Comparison of ENCODE assay signal across 13 cellular contexts in the genomic region with DNA sequence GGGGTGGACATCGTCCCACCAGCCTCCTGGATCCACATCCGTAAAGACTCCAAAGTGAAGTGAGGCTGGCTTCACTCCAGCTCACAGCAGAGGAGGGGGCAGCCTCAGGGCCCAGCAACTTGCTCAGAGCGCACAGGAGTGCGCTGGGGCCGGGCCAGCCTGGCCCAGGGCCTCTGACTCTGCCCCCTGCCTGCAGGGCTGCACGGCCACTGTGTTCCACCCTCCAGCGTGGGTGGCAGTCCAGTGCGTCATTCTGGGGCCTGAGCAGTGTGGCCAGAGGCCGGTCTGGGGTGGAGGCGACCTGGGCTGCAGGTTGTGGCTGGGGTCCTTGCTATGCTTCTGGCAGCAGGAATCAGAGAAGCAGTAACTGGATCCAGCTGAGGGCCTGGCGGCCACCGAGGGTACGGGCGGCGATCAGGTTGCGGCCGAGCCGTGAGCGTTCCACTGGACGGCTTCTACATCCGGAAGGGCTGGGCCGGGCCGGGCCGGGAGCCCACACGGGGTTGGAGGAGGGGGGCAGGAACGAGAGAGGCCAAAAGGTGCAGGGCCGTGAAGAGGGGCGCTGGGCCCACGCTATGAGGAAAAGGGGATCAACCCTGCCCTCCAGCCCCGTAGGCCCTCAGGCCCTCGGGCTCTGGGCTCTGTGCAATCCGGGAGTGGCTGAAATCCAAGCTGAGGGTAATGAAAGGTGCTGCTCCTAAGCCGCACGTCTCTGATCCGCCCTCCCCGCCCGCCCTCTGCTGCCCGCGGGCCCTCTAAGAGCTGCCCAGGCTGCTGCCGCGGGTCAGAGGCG. TPM values are rescaled to one million over a fixed set of nuclear protein-coding genes. Genes with fewer than 3 reads are reported as not detected.
A peak's percentile ranks its signal among the peaks of the same experiment; 100 is the strongest.
DNase-seq lines count a peak whose midpoint lies in the region; ATAC-seq and TF ChIP-seq lines count a peak whose summit lies in the region.
"Had no signal": no experiment of that assay in that cellular context is flagged by ENCODE, and none has a peak within 500 bp of the region (broad histone marks: within the 10 kb centered on the region; RNA-seq: fewer than 3 reads in every experiment).

A gene with protein sequence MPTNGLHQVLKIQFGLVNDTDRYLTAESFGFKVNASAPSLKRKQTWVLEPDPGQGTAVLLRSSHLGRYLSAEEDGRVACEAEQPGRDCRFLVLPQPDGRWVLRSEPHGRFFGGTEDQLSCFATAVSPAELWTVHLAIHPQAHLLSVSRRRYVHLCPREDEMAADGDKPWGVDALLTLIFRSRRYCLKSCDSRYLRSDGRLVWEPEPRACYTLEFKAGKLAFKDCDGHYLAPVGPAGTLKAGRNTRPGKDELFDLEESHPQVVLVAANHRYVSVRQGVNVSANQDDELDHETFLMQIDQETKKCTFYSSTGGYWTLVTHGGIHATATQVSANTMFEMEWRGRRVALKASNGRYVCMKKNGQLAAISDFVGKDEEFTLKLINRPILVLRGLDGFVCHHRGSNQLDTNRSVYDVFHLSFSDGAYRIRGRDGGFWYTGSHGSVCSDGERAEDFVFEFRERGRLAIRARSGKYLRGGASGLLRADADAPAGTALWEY (plus strand): TSS at position 787 of the 793 bp plus-strand sequence. CDS start 155 bp downstream, outside the sequence.

- H3K36me3 ChIP-seq in gastroesophageal sphincter: no peaks in the 10 kb centered on the region
- H3K36me3 ChIP-seq in gastrocnemius medialis: no peaks in the 10 kb centered on the region
- H3K36me3 ChIP-seq: HAP-1 had no signal

- intact Hi-C loops in gastrocnemius medialis (cut with DNase I; ENCODE audit: low total_unique reads): no loop called here

- peaks cover 69% of the 10 kb centered on the region for H3K27me3 ChIP-seq in gastroesophageal sphincter
- peaks cover 42 to 55% (median 53%) of the 10 kb centered on the region in 3 donors for H3K27me3 ChIP-seq in gastrocnemius medialis

- DNase-seq in NCI-H2029 (lab: John Stamatoyannopoulos, UW): peak; percentile 60
- DNase-seq in NCI-H2029 treated with DMSO at 0.1 percent for 48 hours (lab: John Stamatoyannopoulos, UW): no peak
- DNase-seq in gastrocnemius medialis: no peak
- no peak for DNase-seq in middle frontal gyrus (ENCODE audit: extremely low spot score, low spot score)
- no peak for DNase-seq in stimulated activated CD4-positive, alpha-beta T cell treated with anti-CD3 and anti-CD28 coated beads, Interleukin-4, amount 100 ng/mL, for 4 hours
- DNase-seq: NCI-H2171; nucleus accumbens; stimulated activated CD4-positive, alpha-beta T cell treated with anti-CD3 and anti-CD28 coated beads, Interleukin-2, amount 100 ng/mL, for 48 hours had no signal

- in situ Hi-C loops in gastrocnemius medialis (cut with MboI; ENCODE audit: low sequenced_read_pairs in 4 of 4): no loop called here

- H3K4me3 ChIP-seq in gastroesophageal sphincter: no peak within 1 kb of the TSS
- H3K4me3 ChIP-seq in gastrocnemius medialis: no peak within 1 kb of the TSS
- H3K4me3 ChIP-seq: HAP-1 had no signal

- peaks cover 0 to 26% (median 0%) of the 10 kb centered on the region in 3 donors for H3K4me1 ChIP-seq in gastroesophageal sphincter
- peaks cover 12 to 17% of the 10 kb centered on the region in 2 donors for H3K4me1 ChIP-seq in gastrocnemius medialis
- H3K4me1 ChIP-seq: HAP-1 had no signal

- WGBS in gastroesophageal sphincter (ENCODE audit: low coverage in 1 of 2), 2 donors: no CpG with 5 or more reads among the region's 42 CpGs

- no peak for TF ChIP-seq POLR2A in gastroesophageal sphincter (IDR thresholded peaks at IDR 0.05)
- TF ChIP-seq POLR2A in gastrocnemius medialis (IDR thresholded peaks at IDR 0.05): no peak

- H3K9me3 ChIP-seq in gastroesophageal sphincter (no peaks in the 10 kb centered on the region), gastrocnemius medialis (no peaks in the 10 kb centered on the region)
- H3K9me3 ChIP-seq: HAP-1 had no signal

- no peak for TF ChIP-seq EP300 in gastroesophageal sphincter (IDR thresholded peaks at IDR 0.05)

- H3K27ac ChIP-seq in gastroesophageal sphincter (no peak within 1 kb of the TSS), gastrocnemius medialis (no peak within 1 kb of the TSS)

- TF ChIP-seq CTCF in gastroesophageal sphincter (IDR thresholded peaks at IDR 0.05) (peak in 2 of 4 experiments; percentile 6 to 22), gastrocnemius medialis (IDR thresholded peaks at IDR 0.05 in 4 of 5, conservative IDR thresholded peaks at IDR 0.05 in 1 of 5) (peak in 3 of 5 experiments; percentile 12 to 38 (median 37))

- peak; percentile 16 for ATAC-seq in gastroesophageal sphincter
- ATAC-seq in gastrocnemius medialis: peak; percentile 40 to 56
- no peak for ATAC-seq in HG03432 (IDR thresholded peaks at IDR 0.05; ENCODE audit: unreplicated experiment)

TF ChIP-seq in PFSK-1, 5 proteins besides CTCF, POLR2A, EP300 and RAD21:
- TF ChIP-seq, protein P1, sequence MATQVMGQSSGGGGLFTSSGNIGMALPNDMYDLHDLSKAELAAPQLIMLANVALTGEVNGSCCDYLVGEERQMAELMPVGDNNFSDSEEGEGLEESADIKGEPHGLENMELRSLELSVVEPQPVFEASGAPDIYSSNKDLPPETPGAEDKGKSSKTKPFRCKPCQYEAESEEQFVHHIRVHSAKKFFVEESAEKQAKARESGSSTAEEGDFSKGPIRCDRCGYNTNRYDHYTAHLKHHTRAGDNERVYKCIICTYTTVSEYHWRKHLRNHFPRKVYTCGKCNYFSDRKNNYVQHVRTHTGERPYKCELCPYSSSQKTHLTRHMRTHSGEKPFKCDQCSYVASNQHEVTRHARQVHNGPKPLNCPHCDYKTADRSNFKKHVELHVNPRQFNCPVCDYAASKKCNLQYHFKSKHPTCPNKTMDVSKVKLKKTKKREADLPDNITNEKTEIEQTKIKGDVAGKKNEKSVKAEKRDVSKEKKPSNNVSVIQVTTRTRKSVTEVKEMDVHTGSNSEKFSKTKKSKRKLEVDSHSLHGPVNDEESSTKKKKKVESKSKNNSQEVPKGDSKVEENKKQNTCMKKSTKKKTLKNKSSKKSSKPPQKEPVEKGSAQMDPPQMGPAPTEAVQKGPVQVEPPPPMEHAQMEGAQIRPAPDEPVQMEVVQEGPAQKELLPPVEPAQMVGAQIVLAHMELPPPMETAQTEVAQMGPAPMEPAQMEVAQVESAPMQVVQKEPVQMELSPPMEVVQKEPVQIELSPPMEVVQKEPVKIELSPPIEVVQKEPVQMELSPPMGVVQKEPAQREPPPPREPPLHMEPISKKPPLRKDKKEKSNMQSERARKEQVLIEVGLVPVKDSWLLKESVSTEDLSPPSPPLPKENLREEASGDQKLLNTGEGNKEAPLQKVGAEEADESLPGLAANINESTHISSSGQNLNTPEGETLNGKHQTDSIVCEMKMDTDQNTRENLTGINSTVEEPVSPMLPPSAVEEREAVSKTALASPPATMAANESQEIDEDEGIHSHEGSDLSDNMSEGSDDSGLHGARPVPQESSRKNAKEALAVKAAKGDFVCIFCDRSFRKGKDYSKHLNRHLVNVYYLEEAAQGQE (IDR thresholded peaks at IDR 0.05; ENCODE audit: insufficient read depth in 1 of 2, low read depth in 2 of 2, low read length in 2 of 2): no peak
- TF ChIP-seq FOXP2 (optimal IDR thresholded peaks at IDR 0.05; ENCODE audit: borderline replicate concordance, extremely low read depth, extremely low read length, insufficient read depth) (peak; percentile 9), TAF1 (IDR thresholded peaks at IDR 0.05; ENCODE audit: borderline replicate concordance, insufficient read depth, low read length) (no peak), POLR2AphosphoS5 (IDR thresholded peaks at IDR 0.05; ENCODE audit: low read depth, low read length) (no peak), SIN3A (IDR thresholded peaks at IDR 0.05; ENCODE audit: borderline replicate concordance, insufficient read depth, low read length) (no peak)

RNA-seq across cellular contexts. Expression of the gene that starts here (rescaled TPM):
- polyA plus RNA-seq in PFSK-1 (2012; ENCODE audit: insufficient read length, low read depth): 1.6 TPM
- 1 to 10 TPM in 2 of 4 donors, under 1 TPM in 2; 0.49 to 2.1 (median 1.0) TPM for total RNA-seq in gastroesophageal sphincter
- under 1 TPM in 2 of 4 donors, not detected in 2; 0.20 to 0.46 TPM for total RNA-seq in gastrocnemius medialis
- total RNA-seq: RPMI7951 had no signal

Comparison
In these comparisons a context has a peak if more than half of its experiments do, and no peak if none do; other contexts are left out.
1. Peak in ATAC-seq in gastrocnemius medialis; RNA of the gene not detected or under 1 TPM.